Comparison of ENCODE assay signal across 27 cellular contexts in genomic region chr9:128626181-128626580, GRCh38. TPM values are rescaled to one million over a fixed set of nuclear protein-coding genes. Genes with fewer than 3 reads are reported as not detected.
A peak's percentile ranks its signal among the peaks of the same experiment; 100 is the strongest.
DNase-seq lines count a peak whose midpoint lies in the region; ATAC-seq and TF ChIP-seq lines count a peak whose summit lies in the region.
"Had no signal": no experiment of that assay in that cellular context is flagged by ENCODE, and none has a peak within 500 bp of the region (broad histone marks: within the 10 kb centered on the region; RNA-seq: fewer than 3 reads in every experiment).

No MANE protein-coding gene starts in this region.

- intact Hi-C loops in PC-3 (cut with micrococcal nuclease), result no loop called here

- TF ChIP-seq CTCF in GM13976 (IDR thresholded peaks at IDR 0.05; ENCODE audit: borderline replicate concordance, control extremely low read depth, extremely low read depth, insufficient read depth, missing control alignments) (no peak), PC-3 (conservative IDR thresholded peaks at IDR 0.05; ENCODE audit: low read depth, low read length) (no peak), osteocyte (IDR thresholded peaks at IDR 0.05) (no peak)

- no peak for ATAC-seq in PC-3
- no peak for ATAC-seq in GM19324 (IDR thresholded peaks at IDR 0.05; ENCODE audit: low FRiP score, unreplicated experiment)
- ATAC-seq: GM12878; stimulated activated memory B cell treated with anti-CD40 and anti-IgM and Interleukin-4, amounts not matched to agents 10 μg/mL and 1 μg/mL and 100 μg/mL, for 72 hours had no signal

- no peak overlapping the region for H2AFZ ChIP-seq in PC-3 (ENCODE audit: low read length)
- H2AFZ ChIP-seq: PC-9 had no signal

- peaks cover 52% of the 10 kb centered on the region for H3K36me3 Mint-ChIP-seq in osteocyte (ENCODE audit: unreplicated experiment)

- no peaks in the 10 kb centered on the region for H3K27me3 Mint-ChIP-seq in osteocyte (ENCODE audit: unreplicated experiment)
- H3K27me3 Mint-ChIP-seq: activated CD4-positive, alpha-beta T cell treated with anti-CD3 and anti-CD28 coated beads, Interleukin-2, amount 10 ng/mL, durations not matched to agents 7 days and 5 days; brain; stimulated activated memory B cell treated with anti-CD40 and anti-IgM and Interleukin-4, amounts not matched to agents 10 μg/mL and 1 μg/mL and 100 μg/mL, for 72 hours had no signal

- H3K79me2 ChIP-seq in PC-3 (ENCODE audit: low read length), result no peaks in the 10 kb centered on the region

- TSS peak; percentile 26 for BruUV-seq in PC-3 (replicated peaks; lab: Mats Ljungman, UMichigan)

- no peak overlapping the region for H3K9ac ChIP-seq in PC-3 (ENCODE audit: low read length)

- H3F3A ChIP-seq in PC-3 (ENCODE audit: low read length, unreplicated experiment), result no peaks in the 10 kb centered on the region

- no peaks in the 10 kb centered on the region for H3K9me3 Mint-ChIP-seq in osteocyte (ENCODE audit: unreplicated experiment)
- H3K9me3 Mint-ChIP-seq: activated CD4-positive, alpha-beta T cell treated with anti-CD3 and anti-CD28 coated beads, Interleukin-2, amount 10 ng/mL, durations not matched to agents 7 days and 5 days; brain; mesothelial cell of epicardium; stimulated activated memory B cell treated with anti-CD40 and anti-IgM and Interleukin-4, amounts not matched to agents 10 μg/mL and 1 μg/mL and 100 μg/mL, for 72 hours; WTC11 had no signal

- H3K4me1 Mint-ChIP-seq in osteocyte (ENCODE audit: unreplicated experiment), result no peaks in the 10 kb centered on the region
- H3K4me1 Mint-ChIP-seq: activated CD4-positive, alpha-beta T cell treated with anti-CD3 and anti-CD28 coated beads, Interleukin-2, amount 10 ng/mL, durations not matched to agents 7 days and 5 days; brain; mesothelial cell of epicardium; stimulated activated memory B cell treated with anti-CD40 and anti-IgM and Interleukin-4, amounts not matched to agents 10 μg/mL and 1 μg/mL and 100 μg/mL, for 72 hours; WTC11 had no signal

- H3K4me3 ChIP-seq in PC-3 (ENCODE audit: low read length), result no peak overlapping the region
- H3K4me3 ChIP-seq: BLaER1, GM12878, left ventricle myocardium inferior, PC-9, suprapubic skin had no signal

- no peaks in the 10 kb centered on the region for H3K9me3 ChIP-seq in PC-3 (ENCODE audit: low read length)
- H3K9me3 ChIP-seq: BLaER1, left ventricle myocardium inferior, suprapubic skin had no signal

- peaks cover 8% of the 10 kb centered on the region; the same call in 1 of the 2 replicates for H3K36me3 ChIP-seq in PC-3 (ENCODE audit: low read depth, low read length)

- CTCF ChIA-PET in PC-3 (lab: Charles Lee), result no interaction called here

- H3K4me2 ChIP-seq in PC-3 (ENCODE audit: low read length), result no peak overlapping the region
- H3K4me2 ChIP-seq: BLaER1, PC-9 had no signal

- POLR2A ChIA-PET in PC-3 (lab: Charles Lee; ENCODE audit: unreplicated experiment), result interaction anchor here (0.6 kb wide), 1 partner anchor 169 kb away, joined by 3 read pairs; no protein-coding TSS in a partner anchor

- no peaks in the 10 kb centered on the region for H3K4me1 ChIP-seq in PC-3 (ENCODE audit: insufficient read depth, low read length)
- H3K4me1 ChIP-seq: BLaER1 had no signal

- DNase-seq in GM13976 (ENCODE audit: low spot score), result peak; percentile 30
- no peak for DNase-seq in PC-3
- no peak for DNase-seq in osteocyte (ENCODE audit: extremely low spot score, unreplicated experiment)
- no peak for DNase-seq in SW480 (ENCODE audit: low spot score)
- DNase-seq in hypothalamus (lab: John Stamatoyannopoulos, UW), result no peak
- no peak for DNase-seq in NK-92 treated with Interleukin-12 subunit alpha and Interleukin-12 subunit beta, amount 100 ng/mL, for 24 hours (lab: John Stamatoyannopoulos, UW)
- DNase-seq: activated CD4-positive, alpha-beta T cell treated with anti-CD3 and anti-CD28 coated beads, Interleukin-2, amount 10 ng/mL, durations not matched to agents 7 days and 5 days; activated naive CD4-positive, alpha-beta T cell; islet precursor cell; KBM-7; left ventricle myocardium inferior; MM.1S; NCI-H1930; NCI-H524; PC-9; Right ventricle myocardium superior; stimulated activated CD4-positive, alpha-beta T cell treated with anti-CD3 and anti-CD28 coated beads, Interleukin-15, amount 100 ng/mL, for 24 hours; stimulated activated CD4-positive, alpha-beta T cell treated with anti-CD3 and anti-CD28 coated beads, Interleukin-4, amount 100 ng/mL, for 4 hours had no signal

- H3K9me2 ChIP-seq in PC-3 (replicated peaks; ENCODE audit: low read length), result no peaks in the 10 kb centered on the region

- H3K27ac ChIP-seq in PC-3 (ENCODE audit: low read length) (no peak overlapping the region), cingulate gyrus (ENCODE audit: low read depth, low read length) (peak overlapping the region; percentile 44)
- H3K27ac ChIP-seq: BLaER1, left ventricle myocardium inferior, PC-9, suprapubic skin had no signal

- peak overlapping the region; percentile 7 for H3K27ac Mint-ChIP-seq in osteocyte (ENCODE audit: unreplicated experiment)
- H3K27ac Mint-ChIP-seq: activated CD4-positive, alpha-beta T cell treated with anti-CD3 and anti-CD28 coated beads, Interleukin-2, amount 10 ng/mL, durations not matched to agents 7 days and 5 days; mesothelial cell of epicardium; stimulated activated memory B cell treated with anti-CD40 and anti-IgM and Interleukin-4, amounts not matched to agents 10 μg/mL and 1 μg/mL and 100 μg/mL, for 72 hours; WTC11 had no signal

- no peaks in the 10 kb centered on the region for H3K27me3 ChIP-seq in PC-3 (ENCODE audit: low read length)
- H3K27me3 ChIP-seq: BLaER1, suprapubic skin had no signal

- no peaks in the 10 kb centered on the region for H4K20me1 ChIP-seq in PC-3 (ENCODE audit: low read length)

- in situ Hi-C loops in GM13976 (cut with MboI; ENCODE audit: low sequenced_read_pairs, unreplicated experiment), result no loop called here

- H3K4me3 Mint-ChIP-seq in osteocyte (ENCODE audit: unreplicated experiment), result no peak overlapping the region
- H3K4me3 Mint-ChIP-seq: activated CD4-positive, alpha-beta T cell treated with anti-CD3 and anti-CD28 coated beads, Interleukin-2, amount 10 ng/mL, durations not matched to agents 7 days and 5 days; brain; mesothelial cell of epicardium; stimulated activated memory B cell treated with anti-CD40 and anti-IgM and Interleukin-4, amounts not matched to agents 10 μg/mL and 1 μg/mL and 100 μg/mL, for 72 hours; WTC11 had no signal

RNA-seq across cellular contexts. Expression of gene DYNC2I2, which starts 30.5 kb away (rescaled TPM):
- 185 and 196 TPM in 2 replicates for total RNA-seq in PC-3 (2014; rRNA removed)
- 62.5 and 68.6 TPM in 2 replicates for total RNA-seq in osteocyte
